ENCODE assay signal across 1 cellular context in genomic region chr18:6397931-6398566, GRCh38.
A peak's percentile ranks its signal among the peaks of the same experiment; 100 is the strongest.
TF ChIP-seq lines count a peak whose summit lies in the region.

No MANE protein-coding gene starts in this region.

TF ChIP-seq in GM12878, 131 proteins besides CTCF, POLR2A, EP300 and RAD21 (continued from another document):
- TF ChIP-seq E4F1 (IDR thresholded peaks at IDR 0.05; ENCODE audit: borderline replicate concordance, partially characterized antibody) (no peak), IRF5 (IDR thresholded peaks at IDR 0.05; ENCODE audit: borderline replicate concordance) (no peak), REST (IDR thresholded peaks at IDR 0.05; ENCODE audit: low read depth, low read length) (peak; percentile 63)
